ENCODE assay signal across 14 cellular contexts in the genomic region with DNA sequence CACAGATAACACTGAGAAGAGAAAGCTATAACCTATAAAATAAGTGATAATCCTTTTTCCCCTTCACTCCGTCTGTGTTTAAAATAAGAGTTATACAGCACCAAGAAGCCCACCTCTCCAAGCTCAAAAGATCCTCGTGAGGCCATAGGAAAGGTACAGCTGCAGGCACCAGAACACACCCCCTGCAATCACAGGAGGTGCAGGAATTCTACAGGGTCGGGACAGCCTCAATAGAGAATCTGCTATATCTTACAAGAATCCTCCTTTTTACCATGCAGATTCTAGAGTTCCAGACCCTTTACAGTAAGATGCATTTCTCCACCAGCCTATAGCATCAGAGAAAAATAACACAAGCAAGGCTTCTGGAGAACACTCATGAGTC. TPM values are rescaled to one million over a fixed set of nuclear protein-coding genes. Genes with fewer than 3 reads are reported as not detected.
DNase-seq lines count a peak whose midpoint lies in the region; ATAC-seq, FAIRE-seq and TF ChIP-seq lines count a peak whose summit lies in the region.
"Had no signal": no experiment of that assay in that cellular context is flagged by ENCODE, and none has a peak within 500 bp of the region (broad histone marks: within the 10 kb centered on the region; RNA-seq: fewer than 3 reads in every experiment).

No MANE protein-coding gene starts in this region.

- H3K9me3 ChIP-seq in keratinocyte (ENCODE audit: control insufficient read depth, low read depth, low read length) = no peaks in the 10 kb centered on the region
- H3K9me3 ChIP-seq in skeletal muscle satellite cell (replicated peaks; ENCODE audit: low read length) = no peaks in the 10 kb centered on the region
- H3K9me3 ChIP-seq in effector memory CD4-positive, alpha-beta T cell (ENCODE audit: control insufficient read depth, low read length) = no peaks in the 10 kb centered on the region
- H3K9me3 ChIP-seq: BLaER1 had no signal

- H3K4me2 ChIP-seq in keratinocyte (ENCODE audit: control insufficient read depth, extremely low read depth, insufficient read depth, low read depth, low read length) (peak overlapping the region; percentile 59), skeletal muscle satellite cell (ENCODE audit: low read length) (peak overlapping the region; percentile 61)
- H3K4me2 ChIP-seq: BLaER1 had no signal

- ATAC-seq in HG03045 (IDR thresholded peaks at IDR 0.05; ENCODE audit: unreplicated experiment) (peak; percentile 7), SK-N-SH treated with all-trans-retinoic acid at 6 μM for 48 hours (peak; percentile 28; the same call in 2 of the 3 replicates)

- H3K79me2 ChIP-seq in keratinocyte (ENCODE audit: control insufficient read depth, insufficient read depth, low read length) = no peaks in the 10 kb centered on the region

- H3K9ac ChIP-seq in keratinocyte (ENCODE audit: control insufficient read depth, extremely low read depth, insufficient read depth, low read length) = no peak overlapping the region
- no peak overlapping the region for H3K9ac ChIP-seq in skeletal muscle satellite cell (ENCODE audit: low read depth, low read length)
- H3K9ac ChIP-seq: BLaER1, GM23248 had no signal

- H3K27me3 ChIP-seq in keratinocyte (ENCODE audit: control insufficient read depth, extremely low read depth, insufficient read depth, low read length) (no peaks in the 10 kb centered on the region), skeletal muscle satellite cell (ENCODE audit: control insufficient read depth, insufficient read depth, low read length) (peaks cover 5% of the 10 kb centered on the region)
- H3K27me3 ChIP-seq in effector memory CD4-positive, alpha-beta T cell (replicated peaks; ENCODE audit: control insufficient read depth, insufficient read depth, low read length, poor library complexity, severe bottlenecking) = no peaks in the 10 kb centered on the region
- H3K27me3 ChIP-seq: BLaER1 had no signal

- dilution Hi-C loops in keratinocyte (cut with MboI; ENCODE audit: extremely low pct_ligation_motif_present, low sequenced_read_pairs) = no loop called here

- no peak for FAIRE-seq in keratinocyte (lab: Jason Lieb, UNC)

- H3K9me1 ChIP-seq in keratinocyte (ENCODE audit: control insufficient read depth, extremely low read depth, insufficient read depth, low read length) = no peaks in the 10 kb centered on the region

- H3K36me3 ChIP-seq in keratinocyte (ENCODE audit: control insufficient read depth in 2 of 2, extremely low read depth in 1 of 2, insufficient read depth in 2 of 2, low read length in 2 of 2) = no peaks in the 10 kb centered on the region
- no peaks in the 10 kb centered on the region for H3K36me3 ChIP-seq in skeletal muscle satellite cell (ENCODE audit: insufficient read depth, low read length)
- no peaks in the 10 kb centered on the region for H3K36me3 ChIP-seq in effector memory CD4-positive, alpha-beta T cell (ENCODE audit: control insufficient read depth, insufficient read depth, low read length)
- H3K36me3 ChIP-seq: BLaER1 had no signal

- no peak overlapping the region for H2AFZ ChIP-seq in keratinocyte (ENCODE audit: control insufficient read depth, low read length)
- H2AFZ ChIP-seq: GM23248 had no signal

- peak overlapping the region; percentile 3 for H3K27ac ChIP-seq in keratinocyte (ENCODE audit: control insufficient read depth, insufficient read depth, low read length)
- no peak overlapping the region for H3K27ac ChIP-seq in effector memory CD4-positive, alpha-beta T cell (ENCODE audit: insufficient read depth, low read length, poor library complexity, severe bottlenecking)
- H3K27ac ChIP-seq: BLaER1, GM23248 had no signal

- DNase-seq in keratinocyte (ENCODE audit: low read depth, low spot score) = no peak
- DNase-seq in effector memory CD4-positive, alpha-beta T cell = no peak
- no peak for DNase-seq in epidermal melanocyte (ENCODE audit: insufficient read length, low spot score)
- DNase-seq in superior temporal gyrus (ENCODE audit: extremely low spot score) = no peak
- no peak for DNase-seq in NCI-H187 (lab: John Stamatoyannopoulos, UW)
- DNase-seq: activated naive CD4-positive, alpha-beta T cell treated with anti-CD3 and anti-CD28 coated beads, Interleukin-2, amount 50 U/mL, for 16 hours had no signal

- H3K4me1 ChIP-seq in keratinocyte (ENCODE audit: control insufficient read depth, extremely low read depth, insufficient read depth, low read length) = peaks cover 44% of the 10 kb centered on the region
- H3K4me1 ChIP-seq in skeletal muscle satellite cell (ENCODE audit: control insufficient read depth, insufficient read depth, low read length) = peaks cover 21% of the 10 kb centered on the region
- H3K4me1 ChIP-seq in effector memory CD4-positive, alpha-beta T cell (ENCODE audit: control insufficient read depth, insufficient read depth, low read length, poor library complexity, severe bottlenecking) = no peaks in the 10 kb centered on the region
- H3K4me1 ChIP-seq: BLaER1 had no signal

- no peaks in the 10 kb centered on the region for H4K20me1 ChIP-seq in keratinocyte (ENCODE audit: control insufficient read depth, extremely low read depth, insufficient read depth, low read length)
- H4K20me1 ChIP-seq: BLaER1 had no signal

- TF ChIP-seq CTCF in keratinocyte (optimal IDR thresholded peaks at IDR 0.05 in 1 of 3, IDR thresholded peaks at IDR 0.05 in 1 of 3, conservative IDR thresholded peaks at IDR 0.05 in 1 of 3; ENCODE audit: extremely low read depth in 1 of 3, insufficient read depth in 2 of 3, low read length in 3 of 3) = no peak

- no peak overlapping the region for H3K4me3 ChIP-seq in keratinocyte (ENCODE audit: control insufficient read depth in 2 of 3, extremely low read depth in 1 of 3, insufficient read depth in 2 of 3, low read depth in 1 of 3, low read length in 3 of 3)
- no peak overlapping the region for H3K4me3 ChIP-seq in skeletal muscle satellite cell (ENCODE audit: low read length)
- no peak overlapping the region for H3K4me3 ChIP-seq in effector memory CD4-positive, alpha-beta T cell (ENCODE audit: insufficient read depth, low read depth, low read length, poor library complexity, severe bottlenecking)
- H3K4me3 ChIP-seq: BLaER1, GM23248 had no signal

TF ChIP-seq in SK-N-SH treated with all-trans-retinoic acid at 6 μM for 48 hours, 23 proteins besides CTCF, POLR2A, EP300 and RAD21 (continues in another document):
- TF ChIP-seq ARNTL (CRISPR knock-in tag; IDR thresholded peaks at IDR 0.05; ENCODE audit: borderline replicate concordance, low read depth) (no peak), TSHZ2 (CRISPR knock-in tag; IDR thresholded peaks at IDR 0.05) (no peak), TCF4 (CRISPR knock-in tag; IDR thresholded peaks at IDR 0.05; ENCODE audit: borderline replicate concordance) (no peak), PATZ1 (CRISPR knock-in tag; IDR thresholded peaks at IDR 0.05; ENCODE audit: borderline replicate concordance) (no peak)

RNA-seq across cellular contexts. Expression of gene ADGRF1, which starts 5.0 kb away (rescaled TPM):
- polyA plus RNA-seq in keratinocyte = 27.7 to 43.9 TPM (median 35.3 TPM) in 3 replicates
- polyA plus RNA-seq in keratinocyte (2011; ENCODE audit: low read depth) = 0.81 TPM
- 10.6 and 18.7 TPM in 2 replicates for polyA plus RNA-seq in keratinocyte (2011; cell fraction: cytosol; rRNA removed)
- polyA plus RNA-seq in keratinocyte (2011; cell fraction: nucleus; rRNA removed) = 49.2 and 51.7 TPM in 2 replicates
- 1.3 and 18.6 TPM in 2 replicates for polyA plus RNA-seq in keratinocyte (2012; ENCODE audit: low replicate concordance)
- polyA minus RNA-seq in keratinocyte = 27.6 to 62.8 TPM (median 50.3 TPM) in 3 replicates
- 22.8 TPM for polyA minus RNA-seq in keratinocyte (2011; cell fraction: cytosol; rRNA and poly(A)+ RNA removed)
- polyA minus RNA-seq in keratinocyte (2011; cell fraction: nucleus; rRNA and poly(A)+ RNA removed) = 30.0 and 57.9 TPM in 2 replicates
- not detected in 2 replicates for total RNA-seq in skeletal muscle satellite cell (2012; rRNA removed)
- total RNA-seq: dermis microvascular lymphatic vessel endothelial cell, GM23248, temporal lobe had no signal
- polyA plus RNA-seq: GM23248, neural cell had no signal
